18 cellular contexts compared by ENCODE assay signal in genomic region chr11:119935341-119935925, GRCh38.
"Had no signal": no experiment of that assay in that cellular context is flagged by ENCODE, and none has a peak within 500 bp of the region (broad histone marks: within the 10 kb centered on the region; RNA-seq: fewer than 3 reads in every experiment).

No MANE protein-coding gene starts in this region.

- H3K4me3 Mint-ChIP-seq: activated CD4-positive, alpha-beta memory T cell treated with anti-CD3 and anti-CD28 coated beads for 36 hours; activated CD8-positive, alpha-beta memory T cell treated with anti-CD3 and anti-CD28 coated beads, Interleukin-2, amount 10 ng/mL, durations not matched to agents 7 days and 5 days; natural killer cell treated with Interleukin-12 subunit alpha and Interleukin-12 subunit beta and Interleukin-15 and Interleukin-18, amount 100 ng/mL, for 72 hours; T-helper 17 cell had no signal

- H3K4me1 ChIP-seq: stomach, thyroid gland, vagina had no signal

- H3K27ac Mint-ChIP-seq: activated CD4-positive, alpha-beta memory T cell treated with anti-CD3 and anti-CD28 coated beads for 36 hours; activated CD8-positive, alpha-beta memory T cell treated with anti-CD3 and anti-CD28 coated beads, Interleukin-2, amount 10 ng/mL, durations not matched to agents 7 days and 5 days; activated T-helper 2 cell treated with anti-CD3 and anti-CD28 coated beads, Interferon-gamma antibody, Interleukin-2, Interleukin-4, amounts not matched to agents 10 μg/mL and 5 μg/mL and 100 μg/mL, durations not matched to agents 14 hours and 24 hours and 36 hours; natural killer cell treated with Interleukin-12 subunit alpha and Interleukin-12 subunit beta and Interleukin-15 and Interleukin-18, amount 100 ng/mL, for 72 hours; T-helper 17 cell had no signal

- H3K36me3 ChIP-seq: cardiac muscle cell, esophagus muscularis mucosa, stomach, thyroid gland, vagina, WERI-Rb-1 had no signal

- H3K36me3 Mint-ChIP-seq: activated CD4-positive, alpha-beta memory T cell treated with anti-CD3 and anti-CD28 coated beads for 36 hours; activated CD8-positive, alpha-beta memory T cell treated with anti-CD3 and anti-CD28 coated beads, Interleukin-2, amount 10 ng/mL, durations not matched to agents 7 days and 5 days; natural killer cell treated with Interleukin-12 subunit alpha and Interleukin-12 subunit beta and Interleukin-15 and Interleukin-18, amount 100 ng/mL, for 72 hours had no signal

- ATAC-seq: activated CD8-positive, alpha-beta memory T cell treated with anti-CD3 and anti-CD28 coated beads, Interleukin-2, amount 10 ng/mL, durations not matched to agents 7 days and 5 days; left ventricle myocardium superior; natural killer cell treated with Interleukin-12 subunit alpha and Interleukin-12 subunit beta and Interleukin-15 and Interleukin-18, amount 100 ng/mL, for 72 hours; T-helper 17 cell had no signal

- H3K4me3 ChIP-seq: cardiac muscle cell, esophagus muscularis mucosa, stomach, thyroid gland, vagina had no signal

- H3K27ac ChIP-seq: cardiac muscle cell, esophagus muscularis mucosa, stomach, thyroid gland, vagina, WERI-Rb-1 had no signal

- H3K4me1 Mint-ChIP-seq: activated CD8-positive, alpha-beta memory T cell treated with anti-CD3 and anti-CD28 coated beads, Interleukin-2, amount 10 ng/mL, durations not matched to agents 7 days and 5 days; T-helper 17 cell had no signal

- H3K27me3 ChIP-seq: cardiac muscle cell, thyroid gland, vagina had no signal

- H3K9me3 ChIP-seq: esophagus muscularis mucosa, stomach, thyroid gland, vagina had no signal

- H3K9me3 Mint-ChIP-seq: activated CD4-positive, alpha-beta memory T cell treated with anti-CD3 and anti-CD28 coated beads for 36 hours; activated T-helper 2 cell treated with anti-CD3 and anti-CD28 coated beads, Interferon-gamma antibody, Interleukin-2, Interleukin-4, amounts not matched to agents 10 μg/mL and 5 μg/mL and 100 μg/mL, durations not matched to agents 14 hours and 24 hours and 36 hours; natural killer cell treated with Interleukin-12 subunit alpha and Interleukin-12 subunit beta and Interleukin-15 and Interleukin-18, amount 100 ng/mL, for 72 hours had no signal

- DNase-seq: activated CD4-positive, alpha-beta memory T cell treated with anti-CD3 and anti-CD28 coated beads for 36 hours; activated CD8-positive, alpha-beta memory T cell treated with anti-CD3 and anti-CD28 coated beads, Interleukin-2, amount 10 ng/mL, durations not matched to agents 7 days and 5 days; activated naive CD4-positive, alpha-beta T cell treated with anti-CD3 and anti-CD28 coated beads, Interleukin-2, amount 50 U/mL, for 16 hours; activated T-cell treated with anti-CD3 and anti-CD28 coated beads, Interleukin-2, amount 50 U/mL, for 1 hour; kidney glomerular epithelial cell; left ventricle myocardium superior; mesenchymal stem cell; stimulated activated CD4-positive, alpha-beta T cell treated with anti-CD3 and anti-CD28 coated beads, Interleukin-12 subunit alpha, Interleukin-12 subunit beta, amount 100 ng/mL, for 4 hours; stimulated activated CD4-positive, alpha-beta T cell treated with anti-CD3 and anti-CD28 coated beads, Interleukin-2, amount 100 ng/mL, for 24 hours; stomach; T-helper 17 cell; thyroid gland; WERI-Rb-1 had no signal
